Comparison of ENCODE assay signal across 15 cellular contexts in genomic region chr3:54773251-54773650, GRCh38.
A peak's percentile ranks its signal among the peaks of the same experiment; 100 is the strongest.
DNase-seq lines count a peak whose midpoint lies in the region; TF ChIP-seq lines count a peak whose summit lies in the region.
"Had no signal": no experiment of that assay in that cellular context is flagged by ENCODE, and none has a peak within 500 bp of the region (broad histone marks: within the 10 kb centered on the region; RNA-seq: fewer than 3 reads in every experiment).

No MANE protein-coding gene starts in this region.

- H3K36me3 ChIP-seq in neural cell (ENCODE audit: insufficient read depth, low read length), result no peaks in the 10 kb centered on the region
- H3K36me3 ChIP-seq: BLaER1 treated with 17β-estradiol and CSF1 and Interleukin-3, amounts not matched to agents 10 nM and 100 nM; HAP-1 had no signal

- no peaks in the 10 kb centered on the region for H3K9me2 ChIP-seq in neural cell (ENCODE audit: insufficient read depth, low read length)

- H3K79me2 ChIP-seq in neural cell (replicated peaks; ENCODE audit: insufficient read depth, low read length), result no peaks in the 10 kb centered on the region

- no peak overlapping the region for H3K4me3 ChIP-seq in neural cell (ENCODE audit: low read length)
- H3K4me3 ChIP-seq: BLaER1 treated with 17β-estradiol and CSF1 and Interleukin-3, amounts not matched to agents 10 nM and 100 nM; HAP-1 had no signal

- no peaks in the 10 kb centered on the region for H3K9me3 ChIP-seq in neural cell (ENCODE audit: low read length)
- H3K9me3 ChIP-seq: BLaER1 treated with 17β-estradiol and CSF1 and Interleukin-3, amounts not matched to agents 10 nM and 100 nM; HAP-1 had no signal

- TF ChIP-seq RAD21 in neural cell (conservative IDR thresholded peaks at IDR 0.05), result no peak

- no peak overlapping the region for H2AFZ ChIP-seq in neural cell (ENCODE audit: low read depth, low read length)

- H4K20me1 ChIP-seq in neural cell (ENCODE audit: insufficient read depth), result no peaks in the 10 kb centered on the region
- H4K20me1 ChIP-seq: BLaER1 treated with 17β-estradiol and CSF1 and Interleukin-3, amounts not matched to agents 10 nM and 100 nM had no signal

- H3K27ac ChIP-seq in neural cell (ENCODE audit: low read length), result no peak overlapping the region
- H3K27ac ChIP-seq: 22Rv1; BLaER1 treated with 17β-estradiol and CSF1 and Interleukin-3, amounts not matched to agents 10 nM and 100 nM had no signal

- DNase-seq in NCI-H1105 treated with DMSO at 0.1 percent for 48 hours (lab: John Stamatoyannopoulos, UW) (peak; percentile 5), NCI-H1105 (lab: John Stamatoyannopoulos, UW) (no peak), NCI-H1092 treated with DMSO at 0.1 percent for 48 hours (lab: John Stamatoyannopoulos, UW) (peak; percentile 16), NCI-H524 treated with DMSO at 0.1 percent for 48 hours (lab: John Stamatoyannopoulos, UW) (peak; percentile 45), hypothalamus (lab: John Stamatoyannopoulos, UW) (no peak), T-helper 2 cell (no peak)
- no peak for DNase-seq in activated CD4-positive, alpha-beta T cell treated with anti-CD3 and anti-CD28 coated beads for 48 hours
- DNase-seq: DMS153, Karpas-422, NCI-H187, SIG-M5 had no signal

- no peak for TF ChIP-seq CTCF in neural cell (IDR thresholded peaks at IDR 0.05; ENCODE audit: poor library complexity, severe bottlenecking)

- no peak for TF ChIP-seq EP300 in neural cell (conservative IDR thresholded peaks at IDR 0.05; ENCODE audit: poor library complexity, severe bottlenecking)

- H3K9ac ChIP-seq in neural cell (ENCODE audit: low read length), result no peak overlapping the region
- H3K9ac ChIP-seq: BLaER1 treated with 17β-estradiol and CSF1 and Interleukin-3, amounts not matched to agents 10 nM and 100 nM had no signal

- no peaks in the 10 kb centered on the region for H3F3A ChIP-seq in neural cell (ENCODE audit: insufficient read depth, low read length, poor library complexity, severe bottlenecking)

- H3K27me3 ChIP-seq in neural cell (ENCODE audit: insufficient read depth, low read depth, low read length), result no peaks in the 10 kb centered on the region
- H3K27me3 ChIP-seq: BLaER1 treated with 17β-estradiol and CSF1 and Interleukin-3, amounts not matched to agents 10 nM and 100 nM had no signal

- H3K4me2 ChIP-seq in neural cell (ENCODE audit: low read length), result no peak overlapping the region
- H3K4me2 ChIP-seq: BLaER1 treated with 17β-estradiol and CSF1 and Interleukin-3, amounts not matched to agents 10 nM and 100 nM had no signal

TF ChIP-seq in neural cell, 6 proteins besides CTCF, POLR2A, EP300 and RAD21:
- TF ChIP-seq SMC3 (conservative IDR thresholded peaks at IDR 0.05; ENCODE audit: poor library complexity), result no peak
- TF ChIP-seq POLR2AphosphoS5 (IDR thresholded peaks at IDR 0.05), result peak; percentile 57

Comparison
In these comparisons a context has a peak if more than half of its experiments do, and no peak if none do; other contexts are left out.
1. DNase-seq: peak in NCI-H1105 treated with DMSO at 0.1 percent for 48 hours (single experiment), NCI-H1092 treated with DMSO at 0.1 percent for 48 hours (single experiment) and NCI-H524 treated with DMSO at 0.1 percent for 48 hours (single experiment); none in NCI-H1105 (single experiment), hypothalamus (0 of 51), activated CD4-positive, alpha-beta T cell treated with anti-CD3 and anti-CD28 coated beads for 48 hours (single experiment) and T-helper 2 cell (0 of 5).